Comparison of ENCODE assay signal across 18 cellular contexts in the genomic region with DNA sequence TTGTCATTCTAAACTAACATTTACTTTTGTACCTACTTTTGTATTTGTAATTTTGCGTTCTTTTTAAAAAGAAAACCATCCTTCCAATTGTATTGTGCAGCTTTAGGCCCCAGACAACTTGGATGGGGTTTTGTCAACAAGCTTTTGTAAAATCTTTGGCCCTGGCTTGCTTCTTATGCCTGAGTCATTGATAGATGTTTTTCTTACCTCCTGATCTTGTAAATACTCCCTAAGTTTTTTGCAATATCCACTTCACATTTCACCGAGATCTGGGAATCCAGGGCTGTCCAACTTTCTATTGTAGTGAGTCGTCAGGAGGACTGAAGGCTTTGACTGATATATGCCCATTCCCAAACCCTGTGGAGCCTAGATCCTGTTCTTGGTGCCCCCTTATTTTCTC.
"Had no signal": no experiment of that assay in that cellular context is flagged by ENCODE, and none has a peak within 500 bp of the region (broad histone marks: within the 10 kb centered on the region; RNA-seq: fewer than 3 reads in every experiment).

No MANE protein-coding gene starts in this region.

- H3K4me3 Mint-ChIP-seq: activated T-helper 17 cell treated with anti-CD3 and anti-CD28 coated beads, Interleukin-2, amount 50 U/mL, for 72 hours; natural killer cell; stimulated activated naive B cell treated with anti-CD40 and anti-IgM and Interleukin-4, amounts not matched to agents 10 μg/mL and 1 μg/mL and 100 μg/mL, for 72 hours had no signal

- H2AFZ ChIP-seq: hepatocyte had no signal

- H3K4me1 ChIP-seq: ascending aorta, tibial nerve had no signal

- H3K9me3 ChIP-seq: ascending aorta, neutrophil, SK-N-SH, tibial nerve had no signal

- H3K4me1 Mint-ChIP-seq: activated T-helper 17 cell treated with anti-CD3 and anti-CD28 coated beads, Interleukin-2, amount 50 U/mL, for 72 hours; natural killer cell; stimulated activated naive B cell treated with anti-CD40 and anti-IgM and Interleukin-4, amounts not matched to agents 10 μg/mL and 1 μg/mL and 100 μg/mL, for 72 hours had no signal

- H3K36me3 ChIP-seq: ascending aorta, neutrophil, tibial nerve had no signal

- H3K27me3 ChIP-seq: ascending aorta, hepatocyte, neutrophil, tibial nerve had no signal

- H3K27ac Mint-ChIP-seq: activated T-helper 17 cell treated with anti-CD3 and anti-CD28 coated beads, Interleukin-2, amount 50 U/mL, for 72 hours; natural killer cell; stimulated activated naive B cell treated with anti-CD40 and anti-IgM and Interleukin-4, amounts not matched to agents 10 μg/mL and 1 μg/mL and 100 μg/mL, for 72 hours had no signal

- H3K9me3 Mint-ChIP-seq: activated T-helper 17 cell treated with anti-CD3 and anti-CD28 coated beads, Interleukin-2, amount 50 U/mL, for 72 hours; stimulated activated naive B cell treated with anti-CD40 and anti-IgM and Interleukin-4, amounts not matched to agents 10 μg/mL and 1 μg/mL and 100 μg/mL, for 72 hours had no signal

- H3K4me2 ChIP-seq: hepatocyte, SK-N-SH had no signal

- DNase-seq: activated CD4-positive, alpha-beta T cell treated with anti-CD3 and anti-CD28 coated beads for 1 hour; activated CD4-positive, alpha-beta T cell treated with anti-CD3 and anti-CD28 coated beads, Interleukin-2, amount 50 U/mL, for 4 hours; activated naive CD4-positive, alpha-beta T cell treated with Interleukin-2 at 50 U/mL for 16 hours; left ventricle myocardium superior; mesendoderm; natural killer cell; retina; SK-N-SH; stimulated activated CD4-positive, alpha-beta T cell treated with anti-CD3 and anti-CD28 coated beads, Interleukin-2, amount 100 ng/mL, for 48 hours; stimulated activated naive B cell treated with anti-CD40 and anti-IgM and Interleukin-4, amounts not matched to agents 10 μg/mL and 1 μg/mL and 100 μg/mL, for 72 hours; substantia nigra; T-helper 1 cell; T1000 had no signal

- H3K27ac ChIP-seq: ascending aorta, hepatocyte, neutrophil, tibial nerve had no signal

- H3K9ac ChIP-seq: SK-N-SH had no signal

- H3K27me3 Mint-ChIP-seq: stimulated activated naive B cell treated with anti-CD40 and anti-IgM and Interleukin-4, amounts not matched to agents 10 μg/mL and 1 μg/mL and 100 μg/mL, for 72 hours had no signal

- H3K4me3 ChIP-seq: ascending aorta, hepatocyte, tibial nerve had no signal

- H3K36me3 Mint-ChIP-seq: stimulated activated naive B cell treated with anti-CD40 and anti-IgM and Interleukin-4, amounts not matched to agents 10 μg/mL and 1 μg/mL and 100 μg/mL, for 72 hours had no signal
